ENCODE assay signal across 19 cellular contexts in genomic region chr9:89698606-89699005, GRCh38.
DNase-seq lines count a peak whose midpoint lies in the region; ATAC-seq lines count a peak whose summit lies in the region.
"Had no signal": no experiment of that assay in that cellular context is flagged by ENCODE, and none has a peak within 500 bp of the region (broad histone marks: within the 10 kb centered on the region; RNA-seq: fewer than 3 reads in every experiment).

No MANE protein-coding gene starts in this region.

- DNase-seq in activated naive CD8-positive, alpha-beta T cell treated with anti-CD3 and anti-CD28 coated beads for 36 hours: no peak
- DNase-seq in activated CD8-positive, alpha-beta T cell treated with anti-CD3 and anti-CD28 coated beads, Interleukin-2, amount 10 ng/mL, durations not matched to agents 7 days and 5 days: no peak
- DNase-seq in stimulated activated effector memory CD8-positive, alpha-beta T cell treated with anti-CD3 and anti-CD28 coated beads, Interleukin-12 subunit alpha, Interleukin-12 subunit beta, amount 100 ng/mL, for 72 hours (ENCODE audit: low spot score in 2 of 2): no peak
- no peak for DNase-seq in globus pallidus (ENCODE audit: low spot score)
- DNase-seq in GF-D8 (lab: John Stamatoyannopoulos, UW): no peak
- DNase-seq: CD4-positive, CD25-positive, alpha-beta regulatory T cell; DMS153; DND-41; NCI-H1048; NCI-H1417; NCI-H1694; NCI-H2029 treated with DMSO at 0.1 percent for 48 hours; NCI-H226; NCI-H510A; NCI-H69; Right ventricle myocardium superior; RPMI8226 had no signal

- intact Hi-C loops in dendritic cell treated with granulocyte-macrophage colony-stimulating factor and Interleukin-4, amounts not matched to agents 40 ng/mL and 50 ng/mL, for 4 days (cut with micrococcal nuclease): no loop called here

- CTCF ChIA-PET in activated CD8-positive, alpha-beta T cell treated with anti-CD3 and anti-CD28 coated beads, Interleukin-2, amount 10 ng/mL, durations not matched to agents 7 days and 5 days (lab: Charles Lee): interaction anchor here (1.1 to 6.2 kb wide), 5 partner anchors 10 to 95 kb away, joined by 3 to 46 read pairs (median 5); no protein-coding TSS in a partner anchor

- H3K36me3 Mint-ChIP-seq in activated naive CD8-positive, alpha-beta T cell: no peaks in the 10 kb centered on the region
- peaks cover 4% of the 10 kb centered on the region for H3K36me3 Mint-ChIP-seq in activated naive CD8-positive, alpha-beta T cell treated with anti-CD3 and anti-CD28 coated beads for 36 hours
- H3K36me3 Mint-ChIP-seq in activated CD8-positive, alpha-beta T cell treated with anti-CD3 and anti-CD28 coated beads, Interleukin-2, amount 10 ng/mL, durations not matched to agents 7 days and 5 days (ENCODE audit: low read depth): peaks cover 2% of the 10 kb centered on the region
- H3K36me3 Mint-ChIP-seq in dendritic cell treated with granulocyte-macrophage colony-stimulating factor and Interleukin-4, amounts not matched to agents 40 ng/mL and 50 ng/mL, for 4 days (ENCODE audit: low read depth): no peaks in the 10 kb centered on the region
- H3K36me3 Mint-ChIP-seq in stimulated activated effector memory CD8-positive, alpha-beta T cell treated with anti-CD3 and anti-CD28 coated beads, Interleukin-12 subunit alpha, Interleukin-12 subunit beta, amount 100 ng/mL, for 72 hours: peaks cover 5% of the 10 kb centered on the region
- H3K36me3 Mint-ChIP-seq: CD4-positive, CD25-positive, alpha-beta regulatory T cell had no signal

- no peak for ATAC-seq in activated CD8-positive, alpha-beta T cell treated with anti-CD3 and anti-CD28 coated beads, Interleukin-2, amount 10 ng/mL, durations not matched to agents 7 days and 5 days
- ATAC-seq in stimulated activated effector memory CD8-positive, alpha-beta T cell treated with anti-CD3 and anti-CD28 coated beads, Interleukin-12 subunit alpha, Interleukin-12 subunit beta, amount 100 ng/mL, for 72 hours: no peak

- POLR2A ChIA-PET in activated CD8-positive, alpha-beta T cell treated with anti-CD3 and anti-CD28 coated beads, Interleukin-2, amount 10 ng/mL, durations not matched to agents 7 days and 5 days (lab: Charles Lee): interaction anchor here (1.0 to 1.3 kb wide), 2 partner anchors 16 to 45 kb away, joined by 3 to 5 read pairs; no protein-coding TSS in a partner anchor

- peaks cover 24% of the 10 kb centered on the region for H3K4me1 Mint-ChIP-seq in activated naive CD8-positive, alpha-beta T cell (ENCODE audit: low read depth)
- H3K4me1 Mint-ChIP-seq in activated naive CD8-positive, alpha-beta T cell treated with anti-CD3 and anti-CD28 coated beads for 36 hours: peaks cover 28% of the 10 kb centered on the region
- peaks cover 61% of the 10 kb centered on the region for H3K4me1 Mint-ChIP-seq in activated CD8-positive, alpha-beta T cell treated with anti-CD3 and anti-CD28 coated beads, Interleukin-2, amount 10 ng/mL, durations not matched to agents 7 days and 5 days (ENCODE audit: low read depth)
- peaks cover 28% of the 10 kb centered on the region for H3K4me1 Mint-ChIP-seq in dendritic cell treated with granulocyte-macrophage colony-stimulating factor and Interleukin-4, amounts not matched to agents 40 ng/mL and 50 ng/mL, for 4 days (ENCODE audit: low read depth)
- H3K4me1 Mint-ChIP-seq in stimulated activated effector memory CD8-positive, alpha-beta T cell treated with anti-CD3 and anti-CD28 coated beads, Interleukin-12 subunit alpha, Interleukin-12 subunit beta, amount 100 ng/mL, for 72 hours: peaks cover 25% of the 10 kb centered on the region

- H3K27ac Mint-ChIP-seq in activated naive CD8-positive, alpha-beta T cell: peak overlapping the region; percentile 52
- no peak overlapping the region for H3K27ac Mint-ChIP-seq in activated naive CD8-positive, alpha-beta T cell treated with anti-CD3 and anti-CD28 coated beads for 36 hours
- H3K27ac Mint-ChIP-seq in activated CD8-positive, alpha-beta T cell treated with anti-CD3 and anti-CD28 coated beads, Interleukin-2, amount 10 ng/mL, durations not matched to agents 7 days and 5 days: peak overlapping the region; percentile 19
- H3K27ac Mint-ChIP-seq in dendritic cell treated with granulocyte-macrophage colony-stimulating factor and Interleukin-4, amounts not matched to agents 40 ng/mL and 50 ng/mL, for 4 days: peak overlapping the region; percentile 8
- H3K27ac Mint-ChIP-seq in stimulated activated effector memory CD8-positive, alpha-beta T cell treated with anti-CD3 and anti-CD28 coated beads, Interleukin-12 subunit alpha, Interleukin-12 subunit beta, amount 100 ng/mL, for 72 hours: peak overlapping the region; percentile 43

- H3K4me3 Mint-ChIP-seq in activated naive CD8-positive, alpha-beta T cell: no peak overlapping the region
- no peak overlapping the region for H3K4me3 Mint-ChIP-seq in activated naive CD8-positive, alpha-beta T cell treated with anti-CD3 and anti-CD28 coated beads for 36 hours
- H3K4me3 Mint-ChIP-seq in activated CD8-positive, alpha-beta T cell treated with anti-CD3 and anti-CD28 coated beads, Interleukin-2, amount 10 ng/mL, durations not matched to agents 7 days and 5 days: no peak overlapping the region
- no peak overlapping the region for H3K4me3 Mint-ChIP-seq in dendritic cell treated with granulocyte-macrophage colony-stimulating factor and Interleukin-4, amounts not matched to agents 40 ng/mL and 50 ng/mL, for 4 days
- H3K4me3 Mint-ChIP-seq in stimulated activated effector memory CD8-positive, alpha-beta T cell treated with anti-CD3 and anti-CD28 coated beads, Interleukin-12 subunit alpha, Interleukin-12 subunit beta, amount 100 ng/mL, for 72 hours: no peak overlapping the region
- H3K4me3 Mint-ChIP-seq: CD4-positive, CD25-positive, alpha-beta regulatory T cell had no signal

- no peaks in the 10 kb centered on the region for H3K9me3 Mint-ChIP-seq in activated naive CD8-positive, alpha-beta T cell (ENCODE audit: low read depth)
- no peaks in the 10 kb centered on the region for H3K9me3 Mint-ChIP-seq in activated naive CD8-positive, alpha-beta T cell treated with anti-CD3 and anti-CD28 coated beads for 36 hours
- no peaks in the 10 kb centered on the region for H3K9me3 Mint-ChIP-seq in activated CD8-positive, alpha-beta T cell treated with anti-CD3 and anti-CD28 coated beads, Interleukin-2, amount 10 ng/mL, durations not matched to agents 7 days and 5 days (ENCODE audit: insufficient read depth)
- no peaks in the 10 kb centered on the region for H3K9me3 Mint-ChIP-seq in dendritic cell treated with granulocyte-macrophage colony-stimulating factor and Interleukin-4, amounts not matched to agents 40 ng/mL and 50 ng/mL, for 4 days
- no peaks in the 10 kb centered on the region for H3K9me3 Mint-ChIP-seq in stimulated activated effector memory CD8-positive, alpha-beta T cell treated with anti-CD3 and anti-CD28 coated beads, Interleukin-12 subunit alpha, Interleukin-12 subunit beta, amount 100 ng/mL, for 72 hours
- H3K9me3 Mint-ChIP-seq: CD4-positive, CD25-positive, alpha-beta regulatory T cell had no signal

- no peaks in the 10 kb centered on the region for H3K27me3 Mint-ChIP-seq in activated naive CD8-positive, alpha-beta T cell
- H3K27me3 Mint-ChIP-seq in activated naive CD8-positive, alpha-beta T cell treated with anti-CD3 and anti-CD28 coated beads for 36 hours: peaks cover 4% of the 10 kb centered on the region
- no peaks in the 10 kb centered on the region for H3K27me3 Mint-ChIP-seq in activated CD8-positive, alpha-beta T cell treated with anti-CD3 and anti-CD28 coated beads, Interleukin-2, amount 10 ng/mL, durations not matched to agents 7 days and 5 days (ENCODE audit: low read depth)
- H3K27me3 Mint-ChIP-seq in dendritic cell treated with granulocyte-macrophage colony-stimulating factor and Interleukin-4, amounts not matched to agents 40 ng/mL and 50 ng/mL, for 4 days: peaks cover 24% of the 10 kb centered on the region
- H3K27me3 Mint-ChIP-seq: CD4-positive, CD25-positive, alpha-beta regulatory T cell had no signal
